23 cellular contexts compared by ENCODE assay signal in the genomic region with DNA sequence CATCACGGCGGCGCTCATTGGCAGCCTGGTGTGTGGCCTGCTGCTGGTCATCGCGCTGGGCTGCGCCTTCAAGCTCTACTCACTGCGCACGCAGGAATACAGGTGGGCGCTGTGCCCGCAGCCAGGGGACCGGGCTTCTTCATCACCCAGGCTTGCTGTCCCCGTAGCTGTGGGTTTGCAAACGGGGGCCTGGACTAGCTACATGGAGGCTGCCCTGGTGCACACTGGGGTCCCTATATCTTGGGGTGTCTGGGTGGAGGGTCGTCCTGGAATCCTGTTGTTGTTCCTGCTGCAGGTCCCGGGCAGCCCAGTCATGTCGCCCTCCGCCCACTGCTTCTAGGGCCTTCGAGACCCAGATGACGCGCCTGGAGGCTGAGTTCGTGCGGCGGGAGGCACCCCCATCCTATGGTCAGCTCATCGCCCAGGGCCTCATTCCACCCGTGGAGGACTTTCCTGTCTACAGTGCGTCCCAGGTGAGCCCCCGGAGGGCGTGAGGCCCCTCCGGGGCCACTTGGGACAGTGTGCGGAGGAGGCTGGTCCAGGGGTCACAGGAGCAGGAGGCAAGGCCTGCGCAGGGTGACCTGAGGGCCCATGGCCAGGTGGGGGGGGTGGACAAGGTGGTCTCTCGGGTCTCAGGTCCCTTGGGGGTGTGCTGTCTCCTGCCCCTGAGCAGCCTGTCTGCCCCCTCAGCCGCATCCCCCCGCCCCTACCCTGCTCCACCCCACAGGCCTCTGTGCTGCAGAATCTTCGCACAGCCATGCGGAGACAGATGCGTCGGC.
"Had no signal": no experiment of that assay in that cellular context is flagged by ENCODE, and none has a peak within 500 bp of the region (broad histone marks: within the 10 kb centered on the region; RNA-seq: fewer than 3 reads in every experiment).

No MANE protein-coding gene starts in this region.

- H3K4me3 Mint-ChIP-seq: activated CD8-positive, alpha-beta T cell treated with anti-CD3 and anti-CD28 coated beads, Interleukin-2, amount 10 ng/mL, durations not matched to agents 7 days and 5 days; activated naive CD8-positive, alpha-beta T cell treated with anti-CD3 and anti-CD28 coated beads, Interleukin-2, amount 10 ng/mL, durations not matched to agents 7 days and 5 days; T-helper 1 cell treated with Interleukin-12 subunit alpha and Interleukin-12 subunit beta and Interleukin-4 antibody, amounts not matched to agents 30 μg/mL and 1 μg/mL, for 36 hours had no signal

- H3K27me3 Mint-ChIP-seq: activated naive CD8-positive, alpha-beta T cell treated with anti-CD3 and anti-CD28 coated beads, Interleukin-2, amount 10 ng/mL, durations not matched to agents 7 days and 5 days had no signal

- H3K27me3 ChIP-seq: adrenal gland, MG63, SJCRH30 had no signal

- H3K9me3 ChIP-seq: adrenal gland, MG63, SJCRH30 had no signal

- ATAC-seq: activated CD4-positive, CD25-positive, alpha-beta regulatory T cell treated with anti-CD3 and anti-CD28 coated beads, Interleukin-2, amount 50 U/mL, for 24 hours; activated CD8-positive, alpha-beta T cell treated with anti-CD3 and anti-CD28 coated beads, Interleukin-2, amount 10 ng/mL, durations not matched to agents 7 days and 5 days had no signal

- DNase-seq: activated CD4-positive, alpha-beta T cell treated with anti-CD3 and anti-CD28 coated beads for 4 hours; activated CD8-positive, alpha-beta memory T cell treated with anti-CD3 and anti-CD28 coated beads, Interleukin-2, amount 50 U/mL, for 48 hours; activated CD8-positive, alpha-beta T cell treated with anti-CD3 and anti-CD28 coated beads, Interleukin-2, amount 10 ng/mL, durations not matched to agents 7 days and 5 days; activated naive CD4-positive, alpha-beta T cell treated with anti-CD3 and anti-CD28 coated beads, Interleukin-2, amount 50 U/mL, for 16 hours; activated naive CD8-positive, alpha-beta T cell treated with anti-CD3 and anti-CD28 coated beads, Interleukin-2, amount 10 ng/mL, durations not matched to agents 7 days and 5 days; activated T-cell treated with anti-CD3 and anti-CD28 coated beads, Interleukin-2, amount 50 U/mL, for 1 hour; adrenal gland; anterior cingulate cortex; caudate nucleus; KG1; MG63; MV-4-11; NCI-H1092 treated with DMSO at 0.1 percent for 48 hours; NCI-H1417 treated with DMSO at 0.1 percent for 48 hours; NCI-H1694 treated with DMSO at 0.1 percent for 48 hours; NCI-H2029 treated with DMSO at 0.1 percent for 48 hours; NCI-H345; NCI-H510A; NCI-H526 treated with DMSO at 0.1 percent for 48 hours; NCI-H82; SJCRH30 had no signal

- H3K27ac Mint-ChIP-seq: activated CD8-positive, alpha-beta T cell treated with anti-CD3 and anti-CD28 coated beads, Interleukin-2, amount 10 ng/mL, durations not matched to agents 7 days and 5 days; activated naive CD8-positive, alpha-beta T cell treated with anti-CD3 and anti-CD28 coated beads, Interleukin-2, amount 10 ng/mL, durations not matched to agents 7 days and 5 days; T-helper 1 cell treated with Interleukin-12 subunit alpha and Interleukin-12 subunit beta and Interleukin-4 antibody, amounts not matched to agents 30 μg/mL and 1 μg/mL, for 36 hours had no signal

- H3K27ac ChIP-seq: adrenal gland, SJCRH30 had no signal

- H3K4me3 ChIP-seq: adrenal gland, MG63, SJCRH30 had no signal

- H3K4me1 ChIP-seq: adrenal gland, SJCRH30 had no signal

- H3K9me3 Mint-ChIP-seq: activated naive CD8-positive, alpha-beta T cell treated with anti-CD3 and anti-CD28 coated beads, Interleukin-2, amount 10 ng/mL, durations not matched to agents 7 days and 5 days; T-helper 1 cell treated with Interleukin-12 subunit alpha and Interleukin-12 subunit beta and Interleukin-4 antibody, amounts not matched to agents 30 μg/mL and 1 μg/mL, for 36 hours had no signal

- H3K4me1 Mint-ChIP-seq: activated naive CD8-positive, alpha-beta T cell treated with anti-CD3 and anti-CD28 coated beads, Interleukin-2, amount 10 ng/mL, durations not matched to agents 7 days and 5 days had no signal
